Comparison of ENCODE assay signal across 29 cellular contexts in the genomic region with DNA sequence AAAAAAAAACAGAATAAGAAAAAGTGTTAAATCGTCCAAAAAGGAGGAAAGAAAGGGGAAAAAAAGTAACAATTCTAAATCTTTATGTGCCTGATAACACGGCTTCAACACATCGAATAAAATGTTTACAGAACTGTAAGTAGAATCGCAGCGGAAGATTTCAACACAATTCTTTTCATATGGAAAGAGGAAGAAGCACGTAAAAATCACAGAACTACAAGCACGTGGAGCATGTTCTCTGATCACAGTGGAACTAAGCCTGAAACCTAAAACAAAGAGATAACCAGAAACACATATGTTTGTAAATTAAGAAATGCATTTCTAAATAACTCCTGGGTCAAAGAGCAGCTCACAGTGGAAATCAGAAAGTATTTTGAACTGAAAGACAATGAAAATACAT. TPM values are rescaled to one million over a fixed set of nuclear protein-coding genes. Genes with fewer than 3 reads are reported as not detected.
A peak's percentile ranks its signal among the peaks of the same experiment; 100 is the strongest.
DNase-seq lines count a peak whose midpoint lies in the region; ATAC-seq, FAIRE-seq and TF ChIP-seq lines count a peak whose summit lies in the region.
"Had no signal": no experiment of that assay in that cellular context is flagged by ENCODE, and none has a peak within 500 bp of the region (broad histone marks: within the 10 kb centered on the region; RNA-seq: fewer than 3 reads in every experiment).

No MANE protein-coding gene starts in this region.

- H3K56ac ChIP-seq in H1 (replicated peaks; ENCODE audit: insufficient read length, low read depth, low read length), result no peak overlapping the region

- H3K4me1 Mint-ChIP-seq in nephron progenitor cell, result no peaks in the 10 kb centered on the region
- H3K4me1 Mint-ChIP-seq: activated CD4-positive, alpha-beta memory T cell treated with anti-CD3 and anti-CD28 coated beads, Interleukin-2, amount 10 ng/mL, durations not matched to agents 7 days and 5 days; activated naive CD8-positive, alpha-beta T cell treated with anti-CD3 and anti-CD28 coated beads, Interleukin-2, amount 10 ng/mL, durations not matched to agents 7 days and 5 days; central memory CD8-positive, alpha-beta T cell had no signal

- ATAC-seq in HG03280 (IDR thresholded peaks at IDR 0.05; ENCODE audit: unreplicated experiment), result no peak
- ATAC-seq: Right ventricle myocardium inferior; stimulated activated memory B cell treated with anti-CD40 and anti-IgM and Interleukin-4, amounts not matched to agents 10 μg/mL and 1 μg/mL and 100 μg/mL, for 72 hours had no signal

- no peaks in the 10 kb centered on the region for H3K79me2 ChIP-seq in H1 (ENCODE audit: control insufficient read depth in 1 of 2, insufficient read depth in 2 of 2, low read length in 2 of 2)

- no peak overlapping the region for H3K9ac ChIP-seq in H1 (replicated peaks in 1 of 4; ENCODE audit: extremely low read depth in 1 of 4, low read depth in 3 of 4, low read length in 3 of 4)

- no peak overlapping the region for H3K23ac ChIP-seq in H1 (ENCODE audit: insufficient read length)

- no peak for TF ChIP-seq CTCF in H1 (IDR thresholded peaks at IDR 0.05; ENCODE audit: control extremely low read depth in 1 of 3, insufficient read depth in 1 of 3, low read depth in 1 of 3, low read length in 3 of 3)
- TF ChIP-seq CTCF in neutrophil (IDR thresholded peaks at IDR 0.05), result no peak
- no peak for TF ChIP-seq CTCF in nephron progenitor cell (IDR thresholded peaks at IDR 0.05)

- TF ChIP-seq POLR2A in H1 (IDR thresholded peaks at IDR 0.05; ENCODE audit: control extremely low read depth in 1 of 2, low read depth in 2 of 2, low read length in 2 of 2), result no peak

- no peak overlapping the region for H2BK5ac ChIP-seq in H1 (ENCODE audit: low read depth, low read length)

- 0 out of 2 replicates have a peak overlapping the region, but pooled peaks have one; percentile 22 for H2AFZ ChIP-seq in H1 (ENCODE audit: low read length)

- 89% methylated on average over 7 of the region's 7 CpGs; no CpG with 5 or more reads in 1 of the 2 experiments for WGBS in H1 (ENCODE audit: extremely low coverage in 1 of 2, insufficient coverage in 1 of 2, insufficient read length in 1 of 2, insufficient replicate concordance in 2 of 2, low coverage in 1 of 2, low lambda C conversion rate in 2 of 2, missing lambda C conversion rate in 1 of 2), 2 experiments
- 72 to 87% (median 83%) methylated on average over 7 of the region's 7 CpGs for WGBS in small intestine, 3 donors

- H3K18ac ChIP-seq in H1 (ENCODE audit: extremely low read depth, low read length), result no peak overlapping the region

- peak; percentile 76 for DNase-seq in GF-D8 (lab: John Stamatoyannopoulos, UW)
- DNase-seq in NOMO-1 treated with dmso at 0.1 percent for 144 hours (lab: John Stamatoyannopoulos, UW; ENCODE audit: unreplicated experiment), result peak; percentile 68
- DNase-seq in H1 (ENCODE audit: low read depth in 1 of 2, low spot score in 2 of 2), result no peak
- DNase-seq in activated T-cell treated with anti-CD3 and anti-CD28 coated beads, Interleukin-2, amount 50 U/mL, for 1 hour, result no peak
- no peak for DNase-seq in small intestine
- DNase-seq in nephron progenitor cell, result no peak
- DNase-seq: ACHN; activated CD4-positive, alpha-beta memory T cell treated with anti-CD3 and anti-CD28 coated beads, Interleukin-2, amount 10 ng/mL, durations not matched to agents 7 days and 5 days; activated effector memory CD4-positive, alpha-beta T cell treated with Interleukin-2 at 50 U/mL for 16 hours; activated naive CD8-positive, alpha-beta T cell treated with anti-CD3 and anti-CD28 coated beads, Interleukin-2, amount 10 ng/mL, durations not matched to agents 7 days and 5 days; dorsolateral prefrontal cortex; EL; glutamatergic neuron; kidney; NCI-H1694 treated with DMSO at 0.1 percent for 48 hours; NCI-H2171 treated with DMSO at 0.1 percent for 48 hours; NCI-H524; occipital lobe; stimulated activated CD4-positive, alpha-beta T cell treated with anti-CD3 and anti-CD28 coated beads, Interleukin-4, amount 100 ng/mL, for 1 hour had no signal

- H2BK15ac ChIP-seq in H1 (ENCODE audit: low read length), result no peak overlapping the region

- H2AK5ac ChIP-seq in H1 (ENCODE audit: low read depth, low read length), result no peak overlapping the region

- no peak overlapping the region for H3K4me3 ChIP-seq in H1 (ENCODE audit: extremely low read depth in 1 of 4, insufficient read depth in 2 of 4, low read depth in 3 of 4, low read length in 4 of 4)
- H3K4me3 ChIP-seq in neutrophil (ENCODE audit: low read depth in 1 of 2, low read length in 1 of 2), result peak overlapping the region; percentile 49
- H3K4me3 ChIP-seq in small intestine (ENCODE audit: low read depth in 1 of 2, low read length in 2 of 2), result no peak overlapping the region
- H3K4me3 ChIP-seq: dorsolateral prefrontal cortex, suprapubic skin had no signal

- TF ChIP-seq RAD21 in H1 (IDR thresholded peaks at IDR 0.05 in 1 of 2, conservative IDR thresholded peaks at IDR 0.05 in 1 of 2; ENCODE audit: low read depth in 2 of 2, low read length in 2 of 2), result no peak

- H3K4me1 ChIP-seq in H1 (replicated peaks in 1 of 4; ENCODE audit: control insufficient read depth in 3 of 4, insufficient read depth in 4 of 4, low read length in 3 of 4), result no peaks in the 10 kb centered on the region
- H3K4me1 ChIP-seq in neutrophil (ENCODE audit: control insufficient read depth in 1 of 2, insufficient read depth in 1 of 2, low read depth in 1 of 2, low read length in 1 of 2), result peaks cover 50 to 59% of the 10 kb centered on the region in 2 experiments
- H3K4me1 ChIP-seq in small intestine (ENCODE audit: control insufficient read depth in 2 of 2, insufficient read depth in 1 of 2, low read depth in 1 of 2, low read length in 1 of 2), result no peaks in the 10 kb centered on the region
- H3K4me1 ChIP-seq: suprapubic skin had no signal

- no peak overlapping the region for H3K4ac ChIP-seq in H1 (replicated peaks; ENCODE audit: insufficient read length, low read depth, low read length)

- H2BK12ac ChIP-seq in H1 (ENCODE audit: low read depth, low read length), result no peak overlapping the region

- no peak for TF ChIP-seq EP300 in H1 (IDR thresholded peaks at IDR 0.05; ENCODE audit: borderline replicate concordance in 1 of 2, low read depth in 2 of 2, low read length in 2 of 2)

- H3K36me3 ChIP-seq in H1 (ENCODE audit: control insufficient read depth in 2 of 4, insufficient read depth in 4 of 4, low read length in 3 of 4), result no peaks in the 10 kb centered on the region
- H3K36me3 ChIP-seq in neutrophil, result peaks cover 81% of the 10 kb centered on the region
- no peaks in the 10 kb centered on the region for H3K36me3 ChIP-seq in small intestine (ENCODE audit: control insufficient read depth in 2 of 2, insufficient read depth in 2 of 2, low read length in 2 of 2)
- H3K36me3 ChIP-seq: suprapubic skin had no signal

- no peak overlapping the region for H4K5ac ChIP-seq in H1 (ENCODE audit: insufficient read length, low read depth, low read length)

- POLR2A ChIA-PET in H1 (lab: Charles Lee; ENCODE audit: partially characterized antibody), result no interaction called here

- CTCF ChIA-PET in H1 (lab: Charles Lee; ENCODE audit: partially characterized antibody), result no interaction called here

- no peaks in the 10 kb centered on the region for H3K23me2 ChIP-seq in H1 (ENCODE audit: low read depth, low read length)

- no peak overlapping the region for H2BK120ac ChIP-seq in H1 (replicated peaks; ENCODE audit: low read depth, low read length)

- H3K79me1 ChIP-seq in H1 (ENCODE audit: low read depth, low read length), result no peaks in the 10 kb centered on the region

- no peak overlapping the region for H4K91ac ChIP-seq in H1 (replicated peaks; ENCODE audit: insufficient read length, low read length)

- H3K14ac ChIP-seq in H1 (ENCODE audit: insufficient read length), result no peak overlapping the region

- H4K20me1 ChIP-seq in H1 (replicated peaks in 1 of 2; ENCODE audit: control insufficient read depth in 1 of 2, insufficient read depth in 2 of 2, low read length in 2 of 2), result no peaks in the 10 kb centered on the region

- H3K4me3 Mint-ChIP-seq in nephron progenitor cell, result no peak overlapping the region
- H3K4me3 Mint-ChIP-seq: activated CD4-positive, alpha-beta memory T cell treated with anti-CD3 and anti-CD28 coated beads, Interleukin-2, amount 10 ng/mL, durations not matched to agents 7 days and 5 days; activated naive CD8-positive, alpha-beta T cell treated with anti-CD3 and anti-CD28 coated beads, Interleukin-2, amount 10 ng/mL, durations not matched to agents 7 days and 5 days; central memory CD8-positive, alpha-beta T cell; memory B cell; stimulated activated memory B cell treated with anti-CD40 and anti-IgM and Interleukin-4, amounts not matched to agents 10 μg/mL and 1 μg/mL and 100 μg/mL, for 72 hours had no signal

- H3K27ac ChIP-seq in H1 (ENCODE audit: low read depth, low read length), result no peak overlapping the region
- peak overlapping the region; percentile 88 for H3K27ac ChIP-seq in neutrophil
- H3K27ac ChIP-seq in small intestine (ENCODE audit: low read depth in 1 of 2, low read length in 1 of 2), result no peak overlapping the region
- H3K27ac ChIP-seq: C4-2B, suprapubic skin had no signal

- no peaks in the 10 kb centered on the region for H3K9me3 Mint-ChIP-seq in nephron progenitor cell
- H3K9me3 Mint-ChIP-seq: activated CD4-positive, alpha-beta memory T cell treated with anti-CD3 and anti-CD28 coated beads, Interleukin-2, amount 10 ng/mL, durations not matched to agents 7 days and 5 days; activated naive CD8-positive, alpha-beta T cell treated with anti-CD3 and anti-CD28 coated beads, Interleukin-2, amount 10 ng/mL, durations not matched to agents 7 days and 5 days; central memory CD8-positive, alpha-beta T cell had no signal

- no peak overlapping the region for H4K8ac ChIP-seq in H1 (ENCODE audit: extremely low read depth, insufficient read depth, low read length)

- no peaks in the 10 kb centered on the region for H3K27me3 Mint-ChIP-seq in nephron progenitor cell (ENCODE audit: low read depth, poor library complexity)
- H3K27me3 Mint-ChIP-seq: central memory CD8-positive, alpha-beta T cell had no signal

- FAIRE-seq in H1 (lab: Jason Lieb, UNC) (no peak), small intestine (lab: Jason Lieb, UNC) (no peak)
- FAIRE-seq: kidney had no signal

- no peak overlapping the region for H3K27ac Mint-ChIP-seq in nephron progenitor cell
- H3K27ac Mint-ChIP-seq: activated CD4-positive, alpha-beta memory T cell treated with anti-CD3 and anti-CD28 coated beads, Interleukin-2, amount 10 ng/mL, durations not matched to agents 7 days and 5 days; activated naive CD8-positive, alpha-beta T cell treated with anti-CD3 and anti-CD28 coated beads, Interleukin-2, amount 10 ng/mL, durations not matched to agents 7 days and 5 days; memory B cell; stimulated activated memory B cell treated with anti-CD40 and anti-IgM and Interleukin-4, amounts not matched to agents 10 μg/mL and 1 μg/mL and 100 μg/mL, for 72 hours had no signal

- H3K9me3 ChIP-seq in H1 (ENCODE audit: insufficient read depth in 2 of 2, low read depth in 1 of 2, low read length in 1 of 2) (no peaks in the 10 kb centered on the region), neutrophil (no peaks in the 10 kb centered on the region), small intestine (ENCODE audit: control insufficient read depth, low read depth) (no peaks in the 10 kb centered on the region)
- H3K9me3 ChIP-seq: suprapubic skin had no signal

- H3K36me3 Mint-ChIP-seq in nephron progenitor cell (ENCODE audit: low read depth), result no peaks in the 10 kb centered on the region
- H3K36me3 Mint-ChIP-seq: activated naive CD8-positive, alpha-beta T cell treated with anti-CD3 and anti-CD28 coated beads, Interleukin-2, amount 10 ng/mL, durations not matched to agents 7 days and 5 days; stimulated activated memory B cell treated with anti-CD40 and anti-IgM and Interleukin-4, amounts not matched to agents 10 μg/mL and 1 μg/mL and 100 μg/mL, for 72 hours had no signal

- H2BK20ac ChIP-seq in H1 (ENCODE audit: low read length), result no peak overlapping the region

- no peak overlapping the region for H3K4me2 ChIP-seq in H1 (ENCODE audit: insufficient read depth in 1 of 2, low read depth in 2 of 2, low read length in 2 of 2)

- no peaks in the 10 kb centered on the region for H3K27me3 ChIP-seq in H1 (replicated peaks in 1 of 4; ENCODE audit: control insufficient read depth in 3 of 4, extremely low read depth in 1 of 4, insufficient read depth in 3 of 4, low read length in 3 of 4)
- H3K27me3 ChIP-seq in neutrophil, result no peaks in the 10 kb centered on the region
- H3K27me3 ChIP-seq in small intestine (ENCODE audit: control insufficient read depth in 2 of 2, insufficient read depth in 2 of 2, low read length in 2 of 2), result no peaks in the 10 kb centered on the region
- H3K27me3 ChIP-seq: dorsolateral prefrontal cortex, suprapubic skin had no signal

RNA-seq across cellular contexts. Expression of a gene that starts 8.7 kb away (rescaled TPM):
- 0.15 TPM in 1 of 2 replicates, not detected in the other for total RNA-seq in H1 (2021; fragmentation: NEBNext Ultra II Directional; extraction: Animal tissue kit (Norgen Biotek cat#: 25700))
- polyA plus RNA-seq in H1 (2011; rRNA removed), result 0.06 and 0.09 TPM in 2 replicates
- 0.13 TPM for polyA plus RNA-seq in H1 (2011; cell fraction: cytosol; rRNA removed)
- not detected for polyA plus RNA-seq in H1 (2011; cell fraction: nucleus; rRNA removed)
- 0.13 to 0.20 TPM (median 0.19 TPM) in 3 of 4 replicates, not detected in the other for polyA plus RNA-seq in H1 (2012, experiment 1 of 2)
- not detected for polyA plus RNA-seq in H1 (2012, experiment 2 of 2)
- 0.08 TPM for polyA plus RNA-seq in H1 (2013, experiment 1 of 2)
- polyA plus RNA-seq in H1 (2013, experiment 2 of 2), result not detected
- polyA minus RNA-seq in H1 (2011; rRNA and poly(A)+ RNA removed), result 0.32 TPM in 1 of 2 replicates, not detected in the other
- polyA minus RNA-seq in H1 (2011; cell fraction: cytosol; rRNA and poly(A)+ RNA removed), result not detected
- polyA minus RNA-seq in H1 (2011; cell fraction: nucleus; rRNA and poly(A)+ RNA removed), result not detected
- polyA plus RNA-seq in small intestine, result 1 to 10 TPM in 2 of 3 donors, under 1 TPM in 1; 0.45 to 5.9 (median 4.5) TPM
- total RNA-seq: activated CD4-positive, alpha-beta memory T cell treated with anti-CD3 and anti-CD28 coated beads, Interleukin-2, amount 10 ng/mL, durations not matched to agents 7 days and 5 days; MCF 10A; myocyte had no signal

RNA-seq across cellular contexts. Expression of a gene that starts 22.5 kb away (rescaled TPM):
- total RNA-seq in H1 (2021; fragmentation: NEBNext Ultra II Directional; extraction: Animal tissue kit (Norgen Biotek cat#: 25700)), result not detected in 2 replicates
- polyA plus RNA-seq in H1 (2011; rRNA removed) (0.13 and 0.20 TPM in 2 replicates), small intestine (1 to 10 TPM in 1 of 3 donors, not detected in 2; 4.9 TPM)
- polyA plus RNA-seq in H1 (2011; cell fraction: cytosol; rRNA removed), result 0.06 TPM
- 0.04 TPM for polyA plus RNA-seq in H1 (2011; cell fraction: nucleus; rRNA removed)
- polyA plus RNA-seq in H1 (2012, experiment 1 of 2), result 0.15 to 0.20 TPM (median 0.19 TPM) in 3 of 4 replicates, not detected in the other
- polyA plus RNA-seq in H1 (2012, experiment 2 of 2), result not detected
- polyA plus RNA-seq in H1 (2013, experiment 1 of 2), result 0.16 TPM
- 0.11 TPM for polyA plus RNA-seq in H1 (2013, experiment 2 of 2)
- 0.24 TPM in 1 of 2 replicates, not detected in the other for polyA minus RNA-seq in H1 (2011; rRNA and poly(A)+ RNA removed)
- not detected for polyA minus RNA-seq in H1 (2011; cell fraction: cytosol; rRNA and poly(A)+ RNA removed)
- not detected for polyA minus RNA-seq in H1 (2011; cell fraction: nucleus; rRNA and poly(A)+ RNA removed)
- total RNA-seq: activated CD4-positive, alpha-beta memory T cell treated with anti-CD3 and anti-CD28 coated beads, Interleukin-2, amount 10 ng/mL, durations not matched to agents 7 days and 5 days; activated naive CD8-positive, alpha-beta T cell treated with anti-CD3 and anti-CD28 coated beads, Interleukin-2, amount 10 ng/mL, durations not matched to agents 7 days and 5 days; MCF 10A; myocyte had no signal

RNA-seq across cellular contexts. Expression of a gene that starts 50.7 kb away (rescaled TPM):
- not detected in 2 replicates for total RNA-seq in H1 (2021; fragmentation: NEBNext Ultra II Directional; extraction: Animal tissue kit (Norgen Biotek cat#: 25700))
- polyA plus RNA-seq in H1 (2011; rRNA removed) (not detected in 2 replicates), small intestine (under 1 TPM in 2 of 3 donors, not detected in 1; 0.18 to 0.27 TPM)
- polyA plus RNA-seq in H1 (2011; cell fraction: cytosol; rRNA removed), result not detected
- polyA plus RNA-seq in H1 (2011; cell fraction: nucleus; rRNA removed), result not detected
- polyA plus RNA-seq in H1 (2012, experiment 1 of 2), result not detected in 4 replicates
- not detected for polyA plus RNA-seq in H1 (2012, experiment 2 of 2)
- not detected for polyA plus RNA-seq in H1 (2013, experiment 1 of 2)
- not detected for polyA plus RNA-seq in H1 (2013, experiment 2 of 2)
- not detected in 2 replicates for polyA minus RNA-seq in H1 (2011; rRNA and poly(A)+ RNA removed)
- 0.88 TPM for polyA minus RNA-seq in H1 (2011; cell fraction: cytosol; rRNA and poly(A)+ RNA removed)
- 0.80 TPM for polyA minus RNA-seq in H1 (2011; cell fraction: nucleus; rRNA and poly(A)+ RNA removed)
- total RNA-seq: activated CD4-positive, alpha-beta memory T cell treated with anti-CD3 and anti-CD28 coated beads, Interleukin-2, amount 10 ng/mL, durations not matched to agents 7 days and 5 days; activated naive CD8-positive, alpha-beta T cell treated with anti-CD3 and anti-CD28 coated beads, Interleukin-2, amount 10 ng/mL, durations not matched to agents 7 days and 5 days; MCF 10A; myocyte; suprapubic skin had no signal

RNA-seq across cellular contexts. Expression of a gene that starts 57.6 kb away (rescaled TPM):
- total RNA-seq in H1 (2021; fragmentation: NEBNext Ultra II Directional; extraction: Animal tissue kit (Norgen Biotek cat#: 25700)), result not detected in 2 replicates
- polyA plus RNA-seq in H1 (2011; rRNA removed) (not detected in 2 replicates), small intestine (under 1 TPM in 1 of 3 donors, not detected in 2; 0.10 TPM)
- polyA plus RNA-seq in H1 (2011; cell fraction: cytosol; rRNA removed), result not detected
- polyA plus RNA-seq in H1 (2011; cell fraction: nucleus; rRNA removed), result not detected
- not detected in 4 replicates for polyA plus RNA-seq in H1 (2012, experiment 1 of 2)
- polyA plus RNA-seq in H1 (2012, experiment 2 of 2), result not detected
- polyA plus RNA-seq in H1 (2013, experiment 1 of 2), result not detected
- not detected for polyA plus RNA-seq in H1 (2013, experiment 2 of 2)
- polyA minus RNA-seq in H1 (2011; rRNA and poly(A)+ RNA removed), result not detected in 2 replicates
- polyA minus RNA-seq in H1 (2011; cell fraction: cytosol; rRNA and poly(A)+ RNA removed), result not detected
- polyA minus RNA-seq in H1 (2011; cell fraction: nucleus; rRNA and poly(A)+ RNA removed), result not detected
- total RNA-seq: activated CD4-positive, alpha-beta memory T cell treated with anti-CD3 and anti-CD28 coated beads, Interleukin-2, amount 10 ng/mL, durations not matched to agents 7 days and 5 days; activated naive CD8-positive, alpha-beta T cell treated with anti-CD3 and anti-CD28 coated beads, Interleukin-2, amount 10 ng/mL, durations not matched to agents 7 days and 5 days; MCF 10A; myocyte; Right ventricle myocardium inferior had no signal

Comparison
In these comparisons a context has a peak if more than half of its experiments do, and no peak if none do; other contexts are left out.
1. DNase-seq: peak in GF-D8 (single experiment) and NOMO-1 treated with dmso at 0.1 percent for 144 hours (single experiment); none in H1 (0 of 2), activated T-cell treated with anti-CD3 and anti-CD28 coated beads, Interleukin-2, amount 50 U/mL, for 1 hour (single experiment), small intestine (single experiment) and nephron progenitor cell (single experiment).
2. H3K4me3 ChIP-seq: peak in neutrophil (2 of 2); none in H1 (0 of 4) and small intestine (0 of 2).